Comparison of ENCODE assay signal across 25 cellular contexts in the genomic region with DNA sequence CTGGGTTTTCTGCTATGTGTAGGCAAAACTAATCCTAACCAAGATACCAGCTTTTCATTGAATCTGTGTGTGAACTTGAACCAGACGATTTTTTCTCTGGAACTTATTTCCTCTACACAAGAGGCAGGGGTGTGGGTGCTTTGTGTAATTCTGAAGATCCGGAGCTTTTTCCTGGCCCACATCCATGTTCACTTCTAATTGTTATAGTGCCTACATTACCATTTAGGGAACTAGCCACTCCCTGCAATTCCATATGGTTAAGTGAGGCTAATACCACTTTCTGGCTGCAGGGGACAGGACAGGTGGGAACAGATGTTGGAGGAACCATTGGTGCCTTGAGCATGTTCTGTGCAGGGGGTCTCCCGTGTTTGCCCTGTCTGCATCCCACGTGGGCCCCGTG.
"Had no signal": no experiment of that assay in that cellular context is flagged by ENCODE, and none has a peak within 500 bp of the region (broad histone marks: within the 10 kb centered on the region; RNA-seq: fewer than 3 reads in every experiment).

No MANE protein-coding gene starts in this region.

- H3K27me3 ChIP-seq: Peyer's patch, SJCRH30 had no signal

- H3K27ac Mint-ChIP-seq: activated CD8-positive, alpha-beta T cell treated with anti-CD3 and anti-CD28 coated beads for 36 hours; activated naive CD4-positive, alpha-beta T cell treated with anti-CD3 and anti-CD28 coated beads, Interleukin-2, amount 10 ng/mL, durations not matched to agents 7 days and 5 days; activated naive CD8-positive, alpha-beta T cell treated with anti-CD3 and anti-CD28 coated beads for 36 hours; activated T-cell treated with anti-CD3 and anti-CD28 coated beads, Interleukin-2, amount 50 U/mL, for 72 hours; activated T-helper 2 cell treated with anti-CD3 and anti-CD28 coated beads, Interferon-gamma antibody, Interleukin-2, Interleukin-4, amounts not matched to agents 10 μg/mL and 5 μg/mL and 100 μg/mL, durations not matched to agents 14 hours and 24 hours and 36 hours had no signal

- DNase-seq: activated CD4-positive, alpha-beta T cell treated with anti-CD3 and anti-CD28 coated beads for 4 hours; activated CD8-positive, alpha-beta memory T cell treated with anti-CD3 and anti-CD28 coated beads, Interleukin-2, amount 50 U/mL, for 4 hours; activated CD8-positive, alpha-beta T cell treated with anti-CD3 and anti-CD28 coated beads for 36 hours; activated gamma-delta T cell treated with Interleukin-2 at 50 U/mL for 16 hours; activated naive CD4-positive, alpha-beta T cell treated with anti-CD3 and anti-CD28 coated beads, Interleukin-2, amount 10 ng/mL, durations not matched to agents 7 days and 5 days; activated naive CD8-positive, alpha-beta T cell treated with anti-CD3 and anti-CD28 coated beads for 36 hours; activated T-cell treated with anti-CD3 and anti-CD28 coated beads, Interleukin-2, amount 50 U/mL, for 72 hours; cerebellar nuclear complex; KG1; NCI-H1048; NCI-H146; NCI-H1930; NCI-H2107; NCI-H2171 treated with DMSO at 0.1 percent for 48 hours; NCI-H226; NCI-H774; NK-92 treated with Interleukin-12 subunit alpha and Interleukin-12 subunit beta, amount 100 ng/mL, for 24 hours; Peyer's patch; Right ventricle myocardium superior; SJCRH30; SK-N-SH; T-helper 1 cell had no signal

- H3K4me1 ChIP-seq: Peyer's patch, SJCRH30 had no signal

- H3K27me3 Mint-ChIP-seq: activated CD8-positive, alpha-beta T cell treated with anti-CD3 and anti-CD28 coated beads for 36 hours; activated naive CD4-positive, alpha-beta T cell treated with anti-CD3 and anti-CD28 coated beads, Interleukin-2, amount 10 ng/mL, durations not matched to agents 7 days and 5 days; activated naive CD8-positive, alpha-beta T cell treated with anti-CD3 and anti-CD28 coated beads for 36 hours had no signal

- H3K4me3 ChIP-seq: Peyer's patch, SJCRH30 had no signal

- H3K4me2 ChIP-seq: SK-N-SH had no signal

- H3K36me3 Mint-ChIP-seq: activated naive CD4-positive, alpha-beta T cell treated with anti-CD3 and anti-CD28 coated beads, Interleukin-2, amount 10 ng/mL, durations not matched to agents 7 days and 5 days; activated naive CD8-positive, alpha-beta T cell treated with anti-CD3 and anti-CD28 coated beads for 36 hours had no signal

- H3K4me1 Mint-ChIP-seq: activated naive CD4-positive, alpha-beta T cell treated with anti-CD3 and anti-CD28 coated beads, Interleukin-2, amount 10 ng/mL, durations not matched to agents 7 days and 5 days; activated naive CD8-positive, alpha-beta T cell treated with anti-CD3 and anti-CD28 coated beads for 36 hours had no signal

- H3K9me2 ChIP-seq: SK-N-SH had no signal

- H3K9ac ChIP-seq: SK-N-SH had no signal

- H3K36me3 ChIP-seq: Peyer's patch, SJCRH30 had no signal

- H3K4me3 Mint-ChIP-seq: activated CD8-positive, alpha-beta T cell treated with anti-CD3 and anti-CD28 coated beads for 36 hours; activated naive CD4-positive, alpha-beta T cell treated with anti-CD3 and anti-CD28 coated beads, Interleukin-2, amount 10 ng/mL, durations not matched to agents 7 days and 5 days; activated naive CD8-positive, alpha-beta T cell treated with anti-CD3 and anti-CD28 coated beads for 36 hours; activated T-cell treated with anti-CD3 and anti-CD28 coated beads, Interleukin-2, amount 50 U/mL, for 72 hours had no signal

- ATAC-seq: activated CD8-positive, alpha-beta T cell treated with anti-CD3 and anti-CD28 coated beads for 36 hours; activated T-cell treated with anti-CD3 and anti-CD28 coated beads, Interleukin-2, amount 50 U/mL, for 72 hours had no signal

- H3K27ac ChIP-seq: Peyer's patch, RWPE1, SJCRH30, VCaP had no signal

- H3K9me3 ChIP-seq: Peyer's patch, SJCRH30, SK-N-SH had no signal
